10 cellular contexts compared by ENCODE assay signal in the genomic region with DNA sequence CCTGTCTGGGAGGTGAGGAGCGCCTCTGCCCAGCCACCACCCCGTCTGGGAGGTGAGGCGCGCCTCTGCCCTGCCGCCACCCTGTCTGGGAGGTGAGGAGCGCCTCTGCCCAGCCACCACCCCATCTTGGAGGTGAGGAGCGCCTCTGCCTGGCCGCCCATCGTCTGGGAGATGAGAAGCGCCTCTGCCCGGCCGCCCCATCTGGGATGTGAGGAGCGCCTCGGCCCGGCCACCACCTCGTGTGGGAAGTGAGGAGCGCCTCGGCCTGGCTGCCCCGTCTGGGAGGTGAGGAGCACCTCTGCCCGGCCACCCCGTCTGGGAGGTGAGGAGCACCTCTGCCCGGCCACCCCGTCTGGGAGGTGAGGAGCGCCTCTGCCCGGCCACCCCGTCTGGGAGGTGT. TPM values are rescaled to one million over a fixed set of nuclear protein-coding genes. Genes with fewer than 3 reads are reported as not detected.
"Had no signal": no experiment of that assay in that cellular context is flagged by ENCODE, and none has a peak within 500 bp of the region (broad histone marks: within the 10 kb centered on the region; RNA-seq: fewer than 3 reads in every experiment).

No MANE protein-coding gene starts in this region.

RNA-seq across cellular contexts. Expression of gene SLC35G4, which starts 38.4 kb away (rescaled TPM):
- total RNA-seq: OCI-LY7, PC-3, PC-9, Peyer's patch, Right ventricle myocardium inferior, Right ventricle myocardium superior, RPMI7951, SJCRH30, SJSA1, SK-MEL-5 had no signal

RNA-seq across cellular contexts. Expression of gene GNAL, which starts 41.3 kb away (rescaled TPM):
- total RNA-seq: RPMI7951 had no signal
